11 cellular contexts compared by ENCODE assay signal in genomic region chr3:194484614-194485013, GRCh38. TPM values are rescaled to one million over a fixed set of nuclear protein-coding genes. Genes with fewer than 3 reads are reported as not detected.
DNase-seq lines count a peak whose midpoint lies in the region; ATAC-seq and TF ChIP-seq lines count a peak whose summit lies in the region.
"Had no signal": no experiment of that assay in that cellular context is flagged by ENCODE, and none has a peak within 500 bp of the region (broad histone marks: within the 10 kb centered on the region; RNA-seq: fewer than 3 reads in every experiment).

No MANE protein-coding gene starts in this region.

- H3K4me3 Mint-ChIP-seq in CD8-positive, alpha-beta T cell = peak overlapping the region; percentile 37
- peak overlapping the region; percentile 60 to 96 (median 93) for H3K4me3 Mint-ChIP-seq in brain
- peak overlapping the region; percentile 95 for H3K4me3 Mint-ChIP-seq in neural progenitor cell

- POLR2A ChIA-PET in CD8-positive, alpha-beta T cell (lab: Charles Lee) = interaction anchor here (0.6 to 1.3 kb wide), 2 partner anchors 8 to 17 kb away, joined by 3 to 5 read pairs; no protein-coding TSS in a partner anchor
- POLR2A ChIA-PET in GM10248 (lab: Yijun Ruan, JAX) = interaction anchor here (0.8 kb wide), 1 partner anchor 10 kb away, joined by 3 read pairs; no protein-coding TSS in a partner anchor

- TF ChIP-seq CTCF in CD8-positive, alpha-beta T cell (IDR thresholded peaks at IDR 0.05) = no peak
- TF ChIP-seq CTCF in Loucy (conservative IDR thresholded peaks at IDR 0.05; ENCODE audit: low read length) = no peak
- TF ChIP-seq CTCF in brain (conservative IDR thresholded peaks at IDR 0.05) = no peak
- TF ChIP-seq CTCF in neural progenitor cell (IDR thresholded peaks at IDR 0.05) = no peak
- no peak for TF ChIP-seq CTCF in GM10248 (IDR thresholded peaks at IDR 0.05; ENCODE audit: control extremely low read depth, extremely low read depth, low read depth, missing control alignments)
- no peak for TF ChIP-seq CTCF in foreskin keratinocyte (conservative IDR thresholded peaks at IDR 0.05)

- no peaks in the 10 kb centered on the region for H3K9me2 ChIP-seq in Loucy (replicated peaks; ENCODE audit: low read depth, low read length)

- H3K9ac ChIP-seq in Loucy (ENCODE audit: low read depth, low read length, poor library complexity, severe bottlenecking) = peak overlapping the region; percentile 77
- no peak overlapping the region for H3K9ac ChIP-seq in neural progenitor cell

- peaks cover 58% of the 10 kb centered on the region for H4K20me1 ChIP-seq in Loucy (ENCODE audit: insufficient read depth, low read length, poor library complexity, severe bottlenecking)
- H4K20me1 ChIP-seq in neural progenitor cell (ENCODE audit: low read depth) = peaks cover 48% of the 10 kb centered on the region

- no peaks in the 10 kb centered on the region for H3K27me3 Mint-ChIP-seq in CD8-positive, alpha-beta T cell (ENCODE audit: low read depth)
- H3K27me3 Mint-ChIP-seq in brain (peaks cover 8% of the 10 kb centered on the region), neural progenitor cell (ENCODE audit: insufficient read depth, low read depth) (peaks cover 8% of the 10 kb centered on the region)

- H3K4me2 ChIP-seq in Loucy (ENCODE audit: low read depth, low read length, poor library complexity, severe bottlenecking) (peak overlapping the region; percentile 83), neural progenitor cell (peak overlapping the region; percentile 92)

- H3K27ac Mint-ChIP-seq in CD8-positive, alpha-beta T cell = no peak overlapping the region
- H3K27ac Mint-ChIP-seq in brain (peak overlapping the region in 1 of 5 experiments; percentile 24), neural progenitor cell (no peak overlapping the region)

- H3K4me3 ChIP-seq in CD8-positive, alpha-beta T cell (ENCODE audit: low read depth, low read length) = no peak overlapping the region
- peak overlapping the region; percentile 78 for H3K4me3 ChIP-seq in Loucy (ENCODE audit: low read length, poor library complexity, severe bottlenecking)
- H3K4me3 ChIP-seq in neural progenitor cell = no peak overlapping the region

- peaks cover 33% of the 10 kb centered on the region for H3K4me1 ChIP-seq in CD8-positive, alpha-beta T cell (ENCODE audit: insufficient read depth, low read length)
- peaks cover 67% of the 10 kb centered on the region for H3K4me1 ChIP-seq in Loucy (ENCODE audit: insufficient read depth, low read length, poor library complexity, severe bottlenecking)
- H3K4me1 ChIP-seq in neural progenitor cell = peaks cover 7% of the 10 kb centered on the region
- peaks cover 34% of the 10 kb centered on the region for H3K4me1 ChIP-seq in foreskin keratinocyte

- H3K27ac ChIP-seq in CD8-positive, alpha-beta T cell (ENCODE audit: low read depth, low read length) = no peak overlapping the region
- no peak overlapping the region for H3K27ac ChIP-seq in neural progenitor cell
- no peak overlapping the region for H3K27ac ChIP-seq in foreskin keratinocyte

- peaks cover 20% of the 10 kb centered on the region for H3K36me3 Mint-ChIP-seq in CD8-positive, alpha-beta T cell
- peaks cover 14% of the 10 kb centered on the region for H3K36me3 Mint-ChIP-seq in brain
- peaks cover 8% of the 10 kb centered on the region for H3K36me3 Mint-ChIP-seq in neural progenitor cell

- H2AFZ ChIP-seq in Loucy (ENCODE audit: low read length) (no peak overlapping the region), neural progenitor cell (replicated peaks) (no peak overlapping the region)

- CTCF ChIA-PET in CD8-positive, alpha-beta T cell (lab: Charles Lee) = interaction anchor here (0.7 to 2.0 kb wide), 7 partner anchors 11 to 141 kb away, joined by 3 to 8 read pairs (median 4); no protein-coding TSS in a partner anchor
- CTCF ChIA-PET in GM10248 (lab: Yijun Ruan, JAX) = interaction anchor here (1.0 to 3.9 kb wide), 6 partner anchors 9 to 110 kb away, joined by 3 to 55 read pairs (median 4); no protein-coding TSS in a partner anchor

- intact Hi-C loops in CD8-positive, alpha-beta T cell (cut with DNase I, micrococcal nuclease) = loop anchor here (5.0 to 10.0 kb wide), 7 partner anchors 283 to 1720 kb away; partner anchors contain the start of genes HES1 (in 2 of the 2), PPP1R2 (in 1 of the 2), TNK2 (in 1 of the 2) and XXYLT1 (in 1 of the 2)

- H3K36me3 ChIP-seq in CD8-positive, alpha-beta T cell (ENCODE audit: insufficient read depth, low read length) = no peaks in the 10 kb centered on the region
- H3K36me3 ChIP-seq in Loucy (ENCODE audit: insufficient read depth, low read length) (no peaks in the 10 kb centered on the region), neural progenitor cell (no peaks in the 10 kb centered on the region)

- H3K79me2 ChIP-seq in Loucy (ENCODE audit: insufficient read depth, low read length) = peaks cover 91% of the 10 kb centered on the region
- H3K79me2 ChIP-seq in neural progenitor cell (ENCODE audit: low read depth) = peaks cover 67% of the 10 kb centered on the region

- H3K9me3 Mint-ChIP-seq in CD8-positive, alpha-beta T cell = no peaks in the 10 kb centered on the region
- peaks cover 3 to 11% (median 7%) of the 10 kb centered on the region in 5 experiments for H3K9me3 Mint-ChIP-seq in brain
- H3K9me3 Mint-ChIP-seq in neural progenitor cell = peaks cover 8% of the 10 kb centered on the region

- H3K9me3 ChIP-seq in CD8-positive, alpha-beta T cell (ENCODE audit: low read length) = no peaks in the 10 kb centered on the region
- H3K9me3 ChIP-seq in Loucy (ENCODE audit: insufficient read depth, low read depth, low read length) = no peaks in the 10 kb centered on the region
- H3K9me3 ChIP-seq in neural progenitor cell (ENCODE audit: low read depth) = no peaks in the 10 kb centered on the region

- ATAC-seq in CD8-positive, alpha-beta T cell = no peak
- ATAC-seq in foreskin keratinocyte = no peak

- no peak for DNase-seq in CD8-positive, alpha-beta T cell
- DNase-seq in neural progenitor cell (ENCODE audit: low spot score) (no peak), NCI-H1048 (lab: John Stamatoyannopoulos, UW) (no peak), GM10248 (ENCODE audit: extremely low spot score) (no peak), foreskin keratinocyte (no peak)
- no peak for DNase-seq in activated CD8-positive, alpha-beta memory T cell treated with anti-CD3 and anti-CD28 coated beads, Interleukin-2, amount 50 U/mL, for 48 hours
- DNase-seq: NCI-H1105 treated with DMSO at 0.1 percent for 48 hours; SIG-M5; stimulated activated CD4-positive, alpha-beta T cell treated with anti-CD3 and anti-CD28 coated beads, Interleukin-4, amount 100 ng/mL, for 4 hours had no signal

- H3F3A ChIP-seq in Loucy (ENCODE audit: low read depth) = no peaks in the 10 kb centered on the region
- H3F3A ChIP-seq in neural progenitor cell (ENCODE audit: low read depth) = no peaks in the 10 kb centered on the region

- H3K27me3 ChIP-seq in CD8-positive, alpha-beta T cell (ENCODE audit: insufficient read depth, low read length) = no peaks in the 10 kb centered on the region
- H3K27me3 ChIP-seq in Loucy (ENCODE audit: insufficient read depth, low read length, poor library complexity, severe bottlenecking) (no peaks in the 10 kb centered on the region), neural progenitor cell (no peaks in the 10 kb centered on the region), foreskin keratinocyte (no peaks in the 10 kb centered on the region)

- H3K4me1 Mint-ChIP-seq in CD8-positive, alpha-beta T cell (ENCODE audit: low read depth) = peaks cover 55% of the 10 kb centered on the region
- H3K4me1 Mint-ChIP-seq in brain (peaks cover 54% of the 10 kb centered on the region), neural progenitor cell (peaks cover 9% of the 10 kb centered on the region)

RNA-seq across cellular contexts. Expression of gene ATP13A3, which starts 2.2 kb away (rescaled TPM):
- total RNA-seq in CD8-positive, alpha-beta T cell = 10 to 100 TPM; 50.2 to 52.8 TPM
- 11.3 TPM for polyA plus RNA-seq in brain (ENCODE audit: insufficient read depth, low read depth, low replicate concordance)
- 105 and 113 TPM in 2 replicates for total RNA-seq in neural progenitor cell (ENCODE audit: low replicate concordance)
- total RNA-seq in foreskin keratinocyte = 94.0 and 96.8 TPM in 2 replicates
- polyA plus RNA-seq in foreskin keratinocyte = 9.8 and 12.0 TPM in 2 replicates

Comparison
In these comparisons a context has a peak if more than half of its experiments do, and no peak if none do; other contexts are left out.
1. H3K4me3 Mint-ChIP-seq: peak in every context shown above with its lines; median percentile 95 in neural progenitor cell; 93 in brain; 37 in CD8-positive, alpha-beta T cell.